25 cellular contexts compared by ENCODE assay signal in genomic region chr14:23140389-23140788, GRCh38. TPM values are rescaled to one million over a fixed set of nuclear protein-coding genes. Genes with fewer than 3 reads are reported as not detected.
"Had no signal": no experiment of that assay in that cellular context is flagged by ENCODE, and none has a peak within 500 bp of the region (broad histone marks: within the 10 kb centered on the region; RNA-seq: fewer than 3 reads in every experiment).

No MANE protein-coding gene starts in this region.

- H3K27me3 ChIP-seq: body of pancreas, foreskin keratinocyte, hepatocyte, SJSA1 had no signal

- H3K4me1 ChIP-seq: SJSA1 had no signal

- DNase-seq: activated CD4-positive, alpha-beta memory T cell treated with anti-CD3 and anti-CD28 coated beads, Interleukin-2, amount 10 ng/mL, durations not matched to agents 7 days and 5 days; activated CD4-positive, alpha-beta T cell treated with anti-CD3 and anti-CD28 coated beads for 48 hours; activated effector memory CD4-positive, alpha-beta T cell treated with anti-CD3 and anti-CD28 coated beads, Interleukin-2, amount 50 U/mL, for 16 hours; activated naive CD4-positive, alpha-beta T cell treated with anti-CD3 and anti-CD28 coated beads, Interleukin-2, amount 50 U/mL, for 16 hours; activated T-cell treated with anti-CD3 and anti-CD28 coated beads, Interleukin-2, amount 50 U/mL, for 72 hours; anterior cingulate cortex; body of pancreas; foreskin keratinocyte; glutamatergic neuron; immature natural killer cell; kidney glomerular epithelial cell; left ventricle myocardium superior; right cardiac atrium; stimulated activated CD4-positive, alpha-beta T cell treated with anti-CD3 and anti-CD28 coated beads, Interleukin-1b, Interleukin-23, amount 100 ng/mL, for 48 hours; T-helper 17 cell had no signal

- H3K4me3 ChIP-seq: body of pancreas, hepatocyte, SJSA1, skin epidermis had no signal

- ATAC-seq: activated T-cell treated with anti-CD3 and anti-CD28 coated beads, Interleukin-2, amount 50 U/mL, for 72 hours; body of pancreas; foreskin keratinocyte; left ventricle myocardium superior; right cardiac atrium; T-helper 17 cell had no signal

- H3K36me3 ChIP-seq: SJSA1 had no signal

- H3K9me3 ChIP-seq: body of pancreas, SJSA1 had no signal

- H3K27ac ChIP-seq: body of pancreas, foreskin keratinocyte, hepatocyte, SJSA1 had no signal

RNA-seq across cellular contexts. Expression of gene CEBPE, which starts 21.3 kb away (rescaled TPM):
- total RNA-seq: body of pancreas, cardiac septum, chondrocyte, epithelial cell of proximal tubule, fibroblast of lung, foreskin keratinocyte, hepatocyte, left ventricle myocardium superior, progenitor cell of endocrine pancreas, right cardiac atrium, SJSA1, temporal lobe had no signal
- polyA plus RNA-seq: fibroblast of lung, foreskin keratinocyte, hepatocyte, immature natural killer cell, neural cell, right cardiac atrium had no signal

RNA-seq across cellular contexts. Expression of gene CIROP, which starts 35.6 kb away (rescaled TPM):
- total RNA-seq: activated CD4-positive, alpha-beta memory T cell treated with anti-CD3 and anti-CD28 coated beads, Interleukin-2, amount 10 ng/mL, durations not matched to agents 7 days and 5 days; activated T-cell treated with anti-CD3 and anti-CD28 coated beads, Interleukin-2, amount 50 U/mL, for 72 hours; body of pancreas; cardiac septum; chondrocyte; epithelial cell of proximal tubule; foreskin keratinocyte; hepatocyte; left ventricle myocardium superior; progenitor cell of endocrine pancreas; right cardiac atrium; SJSA1; T-helper 17 cell; temporal lobe had no signal
- polyA plus RNA-seq: foreskin keratinocyte, hepatocyte, immature natural killer cell, neural cell, right cardiac atrium had no signal
